Comparison of ENCODE assay signal across 11 cellular contexts in the genomic region with DNA sequence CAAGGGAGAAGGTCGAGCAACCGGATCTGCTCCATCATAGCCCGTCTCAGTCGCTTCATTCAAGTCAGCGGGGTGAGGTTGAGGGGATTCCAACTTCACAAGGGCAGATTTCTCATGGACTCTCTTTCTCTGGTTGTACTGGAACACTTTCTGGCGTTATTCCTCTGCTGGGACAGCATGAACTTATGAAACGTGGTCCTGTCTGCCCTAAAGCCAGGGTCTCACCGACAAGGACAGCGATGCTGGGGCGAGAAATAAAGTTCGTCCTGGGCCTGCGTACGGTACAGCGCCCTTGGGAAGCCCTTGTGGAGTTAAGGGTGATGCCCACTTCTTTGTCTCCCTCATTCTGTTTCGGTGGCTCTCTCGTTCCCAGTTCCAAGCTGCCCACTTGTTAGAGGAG. TPM values are rescaled to one million over a fixed set of nuclear protein-coding genes. Genes with fewer than 3 reads are reported as not detected.
DNase-seq lines count a peak whose midpoint lies in the region; ATAC-seq and TF ChIP-seq lines count a peak whose summit lies in the region.
"Had no signal": no experiment of that assay in that cellular context is flagged by ENCODE, and none has a peak within 500 bp of the region (broad histone marks: within the 10 kb centered on the region; RNA-seq: fewer than 3 reads in every experiment).

No MANE protein-coding gene starts in this region.

- H3K27ac ChIP-seq in OCI-LY7 (ENCODE audit: low read depth, low read length, poor library complexity, severe bottlenecking), result no peak overlapping the region

- no peak for TF ChIP-seq CTCF in OCI-LY7 (conservative IDR thresholded peaks at IDR 0.05; ENCODE audit: low read length)
- no peak for TF ChIP-seq CTCF in glutamatergic neuron (IDR thresholded peaks at IDR 0.05; ENCODE audit: partially characterized antibody, unreplicated experiment)

- no peaks in the 10 kb centered on the region for H3K27me3 Mint-ChIP-seq in activated T-cell treated with anti-CD3 and anti-CD28 coated beads, Interleukin-2, amount 50 U/mL, for 24 hours
- peaks cover 7% of the 10 kb centered on the region for H3K27me3 Mint-ChIP-seq in glutamatergic neuron (ENCODE audit: unreplicated experiment)
- no peaks in the 10 kb centered on the region for H3K27me3 Mint-ChIP-seq in stimulated activated memory B cell treated with anti-CD40 and anti-IgM and Interleukin-4, amounts not matched to agents 10 μg/mL and 1 μg/mL and 100 μg/mL, for 72 hours

- no peak overlapping the region for H3K4me3 Mint-ChIP-seq in activated T-cell treated with anti-CD3 and anti-CD28 coated beads, Interleukin-2, amount 50 U/mL, for 24 hours
- peak overlapping the region; percentile 35 for H3K4me3 Mint-ChIP-seq in glutamatergic neuron (ENCODE audit: unreplicated experiment)
- peak overlapping the region; percentile 93 for H3K4me3 Mint-ChIP-seq in stimulated activated memory B cell treated with anti-CD40 and anti-IgM and Interleukin-4, amounts not matched to agents 10 μg/mL and 1 μg/mL and 100 μg/mL, for 72 hours

- H3K79me2 ChIP-seq in OCI-LY7 (ENCODE audit: insufficient read depth, low read depth, low read length), result peaks cover 47% of the 10 kb centered on the region

- DNase-seq in activated T-cell treated with anti-CD3 and anti-CD28 coated beads, Interleukin-2, amount 50 U/mL, for 24 hours, result no peak
- DNase-seq in activated T-cell treated with anti-CD3 and anti-CD28 coated beads for 4 hours, result no peak
- no peak for DNase-seq in OCI-LY7 (ENCODE audit: low spot score)
- DNase-seq in glutamatergic neuron, result no peak
- no peak for DNase-seq in NCI-H2196 treated with DMSO at 0.1 percent for 48 hours (lab: John Stamatoyannopoulos, UW; ENCODE audit: unreplicated experiment)
- DNase-seq in ecto neural progenitor cell (ENCODE audit: low spot score), result no peak
- DNase-seq: uterus had no signal

- intact Hi-C loops in OCI-LY7 (cut with micrococcal nuclease; ENCODE audit: unreplicated experiment), result loop anchor here (5.0 to 10.0 kb wide), 2 partner anchors 39 to 1182 kb away; a partner anchor contains a TSS

- CTCF ChIA-PET in OCI-LY7 (lab: Charles Lee; ENCODE audit: unreplicated experiment), result interaction anchor here (0.6 kb wide), 1 partner anchor 192 kb away, joined by 3 read pairs; no protein-coding TSS in a partner anchor

- H2AFZ ChIP-seq in OCI-LY7 (ENCODE audit: low read length), result no peak overlapping the region

- peaks cover 17% of the 10 kb centered on the region for H3K4me1 Mint-ChIP-seq in activated T-cell treated with anti-CD3 and anti-CD28 coated beads, Interleukin-2, amount 50 U/mL, for 24 hours (ENCODE audit: low read depth)
- no peaks in the 10 kb centered on the region for H3K4me1 Mint-ChIP-seq in glutamatergic neuron (ENCODE audit: low read depth, unreplicated experiment)
- peaks cover 26% of the 10 kb centered on the region for H3K4me1 Mint-ChIP-seq in stimulated activated memory B cell treated with anti-CD40 and anti-IgM and Interleukin-4, amounts not matched to agents 10 μg/mL and 1 μg/mL and 100 μg/mL, for 72 hours

- peaks cover 32% of the 10 kb centered on the region for H3K36me3 Mint-ChIP-seq in activated T-cell treated with anti-CD3 and anti-CD28 coated beads, Interleukin-2, amount 50 U/mL, for 24 hours (ENCODE audit: low read depth)
- no peaks in the 10 kb centered on the region for H3K36me3 Mint-ChIP-seq in glutamatergic neuron (ENCODE audit: unreplicated experiment)
- peaks cover 25% of the 10 kb centered on the region for H3K36me3 Mint-ChIP-seq in stimulated activated memory B cell treated with anti-CD40 and anti-IgM and Interleukin-4, amounts not matched to agents 10 μg/mL and 1 μg/mL and 100 μg/mL, for 72 hours

- peaks cover 30% of the 10 kb centered on the region for H3K4me1 ChIP-seq in OCI-LY7 (ENCODE audit: insufficient read depth, low read length, poor library complexity, severe bottlenecking)
- H3K4me1 ChIP-seq: uterus had no signal

- H3K36me3 ChIP-seq in OCI-LY7 (ENCODE audit: insufficient read depth, low read length), result peaks cover 20% of the 10 kb centered on the region
- H3K36me3 ChIP-seq: left lung, uterus had no signal

- peak overlapping the region; percentile 81 for H3K4me2 ChIP-seq in OCI-LY7 (ENCODE audit: low read length)

- no peaks in the 10 kb centered on the region for H4K20me1 ChIP-seq in OCI-LY7 (ENCODE audit: insufficient read depth, low read length)

- POLR2A ChIA-PET in OCI-LY7 (lab: Charles Lee), result interaction anchor here (0.5 to 1.7 kb wide), 6 partner anchors 9 to 793 kb away, joined by 3 to 8 read pairs (median 4); no protein-coding TSS in a partner anchor

- ATAC-seq in stimulated activated memory B cell treated with anti-CD40 and anti-IgM and Interleukin-4, amounts not matched to agents 10 μg/mL and 1 μg/mL and 100 μg/mL, for 72 hours, result no peak
- ATAC-seq in GM18498 (IDR thresholded peaks at IDR 0.05; ENCODE audit: unreplicated experiment), result no peak

- TSS peak; percentile 71 for BruUV-seq in OCI-LY7 (replicated peaks; lab: Mats Ljungman, UMichigan)

- peak overlapping the region; percentile 80 for H3K4me3 ChIP-seq in OCI-LY7 (ENCODE audit: low read depth, low read length, poor library complexity, severe bottlenecking)

- H3K27ac Mint-ChIP-seq in activated T-cell treated with anti-CD3 and anti-CD28 coated beads, Interleukin-2, amount 50 U/mL, for 24 hours, result peak overlapping the region; percentile 26
- H3K27ac Mint-ChIP-seq in glutamatergic neuron (ENCODE audit: unreplicated experiment), result no peak overlapping the region
- H3K27ac Mint-ChIP-seq in stimulated activated memory B cell treated with anti-CD40 and anti-IgM and Interleukin-4, amounts not matched to agents 10 μg/mL and 1 μg/mL and 100 μg/mL, for 72 hours, result no peak overlapping the region

- H3K9me3 ChIP-seq in OCI-LY7 (ENCODE audit: low read length), result no peaks in the 10 kb centered on the region
- H3K9me3 ChIP-seq: left lung, uterus had no signal

- H3K9me2 ChIP-seq in OCI-LY7 (ENCODE audit: insufficient read depth, low read length), result no peaks in the 10 kb centered on the region

- H3K9me3 Mint-ChIP-seq in activated T-cell treated with anti-CD3 and anti-CD28 coated beads, Interleukin-2, amount 50 U/mL, for 24 hours, result peaks cover 3% of the 10 kb centered on the region
- peaks cover 10% of the 10 kb centered on the region for H3K9me3 Mint-ChIP-seq in glutamatergic neuron (ENCODE audit: unreplicated experiment)
- no peaks in the 10 kb centered on the region for H3K9me3 Mint-ChIP-seq in stimulated activated memory B cell treated with anti-CD40 and anti-IgM and Interleukin-4, amounts not matched to agents 10 μg/mL and 1 μg/mL and 100 μg/mL, for 72 hours

RNA-seq across cellular contexts. Expression of a gene that starts 1.3 kb away (rescaled TPM):
- 10.4 and 22.4 TPM in 2 replicates for total RNA-seq in OCI-LY7 (2014; rRNA removed; shearing (Covaris generic))
- total RNA-seq in OCI-LY7 (2022) (16.5 and 21.2 TPM in 2 replicates), glutamatergic neuron (ENCODE audit: unreplicated experiment) (33.4 TPM)

RNA-seq across cellular contexts. Expression of a gene that starts 9.3 kb away (rescaled TPM):
- total RNA-seq in OCI-LY7 (2014; rRNA removed; shearing (Covaris generic)), result 0.82 TPM in 1 of 2 replicates, not detected in the other
- 0.74 and 2.0 TPM in 2 replicates for total RNA-seq in OCI-LY7 (2022)
- not detected for total RNA-seq in glutamatergic neuron (ENCODE audit: unreplicated experiment)
- total RNA-seq: dermis microvascular lymphatic vessel endothelial cell, left lung, uterus had no signal
